Comparison of ENCODE assay signal across 16 cellular contexts in the genomic region with DNA sequence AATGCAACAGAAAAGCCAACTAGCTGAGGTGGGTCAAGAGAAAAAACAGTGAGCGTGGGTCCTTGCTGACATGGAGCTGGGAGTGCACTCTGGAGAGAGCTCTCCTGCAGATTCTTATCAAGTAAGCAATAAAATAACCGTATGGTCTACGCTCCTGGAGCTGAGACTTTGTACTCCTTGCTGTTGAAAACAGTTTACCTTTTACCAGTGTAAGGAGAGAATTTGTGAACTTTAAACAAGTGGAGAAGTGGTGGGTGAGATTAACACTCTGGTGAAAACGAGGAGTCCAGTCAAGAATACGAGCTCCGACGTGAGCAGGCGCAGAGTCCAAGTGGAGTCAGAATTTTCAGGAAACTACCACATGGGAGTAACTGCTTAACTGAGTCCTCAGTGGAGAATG.
"Had no signal": no experiment of that assay in that cellular context is flagged by ENCODE, and none has a peak within 500 bp of the region (broad histone marks: within the 10 kb centered on the region; RNA-seq: fewer than 3 reads in every experiment).

No MANE protein-coding gene starts in this region.

- ATAC-seq: natural killer cell had no signal

- DNase-seq: effector memory CD4-positive, alpha-beta T cell; esophagus squamous epithelium; foreskin fibroblast; head of caudate nucleus; hippocampal formation; mammary epithelial cell; natural killer cell; posterior cingulate gyrus; sigmoid colon; stimulated activated CD4-positive, alpha-beta T cell treated with anti-CD3 and anti-CD28 coated beads, Interleukin-12 subunit alpha, Interleukin-12 subunit beta, amount 100 ng/mL, for 4 hours; stimulated activated naive CD4-positive, alpha-beta T cell treated with Interleukin-2 at 50 U/mL for 16 hours; thyroid gland; upper lobe of left lung; uterus had no signal

- H3K27ac ChIP-seq: esophagus squamous epithelium, sigmoid colon, skin epidermis, suprapubic skin, thyroid gland, upper lobe of left lung, uterus had no signal
